ENCODE assay signal across 29 cellular contexts in genomic region chr1:194584052-194584451, GRCh38.
"Had no signal": no experiment of that assay in that cellular context is flagged by ENCODE, and none has a peak within 500 bp of the region (broad histone marks: within the 10 kb centered on the region; RNA-seq: fewer than 3 reads in every experiment).

No MANE protein-coding gene starts in this region.

- H3K4me3 ChIP-seq: stomach, suprapubic skin, testis, thoracic aorta, thyroid gland, tibial artery, tibial nerve, transverse colon, upper lobe of left lung, upper lobe of right lung, uterus, vagina had no signal

- H3K27me3 ChIP-seq: stomach, suprapubic skin, testis, thyroid gland, tibial artery, tibial nerve, transverse colon, upper lobe of left lung, upper lobe of right lung, uterus, vagina had no signal

- DNase-seq: stimulated activated CD4-positive, alpha-beta T cell treated with anti-CD3 and anti-CD28 coated beads, Interleukin-2, amount 100 ng/mL, for 48 hours; stimulated activated CD4-positive, alpha-beta T cell treated with anti-CD3 and anti-CD28 coated beads, Interleukin-4, amount 100 ng/mL, for 1 hour; stimulated activated CD4-positive, alpha-beta T cell treated with anti-CD3 and anti-CD28 coated beads, Interleukin-4, amount 100 ng/mL, for 24 hours; stimulated activated CD4-positive, alpha-beta T cell treated with anti-CD3 and anti-CD28 coated beads, Interleukin-4, amount 100 ng/mL, for 4 hours; stimulated activated CD8-positive, alpha-beta memory T cell treated with anti-CD3 and anti-CD28 coated beads, Interleukin-4, amount 100 ng/mL, for 48 hours; stimulated activated naive B cell treated with anti-CD40 and anti-IgM and Interleukin-4, amounts not matched to agents 10 μg/mL and 1 μg/mL and 100 μg/mL, for 72 hours; stimulated activated naive CD4-positive, alpha-beta T cell; stimulated activated naive CD4-positive, alpha-beta T cell treated with Interleukin-2 at 50 U/mL for 16 hours; stimulated activated naive CD8-positive, alpha-beta T cell treated with anti-CD3 and anti-CD28 coated beads, Interleukin-15, amount 100 ng/mL, for 72 hours; stimulated activated naive CD8-positive, alpha-beta T cell treated with anti-CD3 and anti-CD28 coated beads, Interleukin-15, Interleukin-2, amounts not matched to agents 100 U/mL and 50 U/mL, for 24 hours; stomach; substantia nigra; testis; thyroid gland; tibial artery; transverse colon; trophoblast cell; upper lobe of left lung; upper lobe of right lung; uterus had no signal

- H3K4me1 Mint-ChIP-seq: stimulated activated effector memory CD8-positive, alpha-beta T cell treated with anti-CD3 and anti-CD28 coated beads, Interleukin-12 subunit alpha, Interleukin-12 subunit beta, amount 100 ng/mL, for 72 hours; stimulated activated memory B cell treated with anti-CD40 and anti-IgM and Interleukin-4, amounts not matched to agents 10 μg/mL and 1 μg/mL and 100 μg/mL, for 72 hours; stimulated activated naive B cell treated with anti-CD40 and anti-IgM and Interleukin-4, amounts not matched to agents 10 μg/mL and 1 μg/mL and 100 μg/mL, for 72 hours; stimulated activated naive CD8-positive, alpha-beta T cell treated with anti-CD3 and anti-CD28 coated beads, Interleukin-15, amount 100 ng/mL, for 72 hours had no signal

- H3K9me3 ChIP-seq: suprapubic skin, testis, thoracic aorta, thyroid gland, transverse colon, upper lobe of left lung, upper lobe of right lung, uterus, vagina had no signal

- H3K36me3 ChIP-seq: stomach, suprapubic skin, thoracic aorta, thyroid gland, tibial artery, tibial nerve, transverse colon, upper lobe of left lung, upper lobe of right lung, uterus, vagina had no signal

- H3K27ac Mint-ChIP-seq: stimulated activated effector memory CD8-positive, alpha-beta T cell treated with anti-CD3 and anti-CD28 coated beads, Interleukin-12 subunit alpha, Interleukin-12 subunit beta, amount 100 ng/mL, for 72 hours; stimulated activated memory B cell treated with anti-CD40 and anti-IgM and Interleukin-4, amounts not matched to agents 10 μg/mL and 1 μg/mL and 100 μg/mL, for 72 hours; stimulated activated naive B cell treated with anti-CD40 and anti-IgM and Interleukin-4, amounts not matched to agents 10 μg/mL and 1 μg/mL and 100 μg/mL, for 72 hours; stimulated activated naive CD8-positive, alpha-beta T cell treated with anti-CD3 and anti-CD28 coated beads, Interleukin-15, amount 100 ng/mL, for 72 hours; stimulated activated naive CD8-positive, alpha-beta T cell treated with anti-CD3 and anti-CD28 coated beads, Interleukin-15, Interleukin-2, amounts not matched to agents 100 ng/mL and 50 ng/mL, for 24 hours; type B pancreatic cell had no signal

- H3K9me3 Mint-ChIP-seq: stimulated activated memory B cell treated with anti-CD40 and anti-IgM and Interleukin-4, amounts not matched to agents 10 μg/mL and 1 μg/mL and 100 μg/mL, for 72 hours; stimulated activated naive CD8-positive, alpha-beta T cell treated with anti-CD3 and anti-CD28 coated beads, Interleukin-15, amount 100 ng/mL, for 72 hours; type B pancreatic cell had no signal

- H3K36me3 Mint-ChIP-seq: stimulated activated effector memory CD8-positive, alpha-beta T cell treated with anti-CD3 and anti-CD28 coated beads, Interleukin-12 subunit alpha, Interleukin-12 subunit beta, amount 100 ng/mL, for 72 hours; stimulated activated memory B cell treated with anti-CD40 and anti-IgM and Interleukin-4, amounts not matched to agents 10 μg/mL and 1 μg/mL and 100 μg/mL, for 72 hours; stimulated activated naive B cell treated with anti-CD40 and anti-IgM and Interleukin-4, amounts not matched to agents 10 μg/mL and 1 μg/mL and 100 μg/mL, for 72 hours; type B pancreatic cell had no signal

- ATAC-seq: stimulated activated effector memory CD8-positive, alpha-beta T cell treated with anti-CD3 and anti-CD28 coated beads, Interleukin-12 subunit alpha, Interleukin-12 subunit beta, amount 100 ng/mL, for 72 hours; stimulated activated naive B cell treated with anti-CD40 and anti-IgM and Interleukin-4, amounts not matched to agents 10 μg/mL and 1 μg/mL and 100 μg/mL, for 72 hours; stimulated activated naive CD8-positive, alpha-beta T cell treated with anti-CD3 and anti-CD28 coated beads, Interleukin-15, amount 100 ng/mL, for 72 hours; stimulated activated naive CD8-positive, alpha-beta T cell treated with anti-CD3 and anti-CD28 coated beads, Interleukin-15, Interleukin-2, amounts not matched to agents 100 U/mL and 50 U/mL, for 24 hours; upper lobe of right lung had no signal

- FAIRE-seq: urothelium cell line had no signal

- H3K4me1 ChIP-seq: stomach, suprapubic skin, testis, thyroid gland, tibial artery, tibial nerve, transverse colon, upper lobe of left lung, upper lobe of right lung, uterus, vagina had no signal

- H3K4me3 Mint-ChIP-seq: stimulated activated effector memory CD8-positive, alpha-beta T cell treated with anti-CD3 and anti-CD28 coated beads, Interleukin-12 subunit alpha, Interleukin-12 subunit beta, amount 100 ng/mL, for 72 hours; stimulated activated memory B cell treated with anti-CD40 and anti-IgM and Interleukin-4, amounts not matched to agents 10 μg/mL and 1 μg/mL and 100 μg/mL, for 72 hours; stimulated activated naive B cell treated with anti-CD40 and anti-IgM and Interleukin-4, amounts not matched to agents 10 μg/mL and 1 μg/mL and 100 μg/mL, for 72 hours; stimulated activated naive CD8-positive, alpha-beta T cell treated with anti-CD3 and anti-CD28 coated beads, Interleukin-15, amount 100 ng/mL, for 72 hours; stimulated activated naive CD8-positive, alpha-beta T cell treated with anti-CD3 and anti-CD28 coated beads, Interleukin-15, Interleukin-2, amounts not matched to agents 100 ng/mL and 50 ng/mL, for 24 hours; type B pancreatic cell had no signal

- H3K27ac ChIP-seq: stomach, suprapubic skin, testis, thoracic aorta, thyroid gland, tibial artery, tibial nerve, transverse colon, upper lobe of left lung, upper lobe of right lung, uterus, vagina had no signal

- H3K27me3 Mint-ChIP-seq: stimulated activated memory B cell treated with anti-CD40 and anti-IgM and Interleukin-4, amounts not matched to agents 10 μg/mL and 1 μg/mL and 100 μg/mL, for 72 hours; stimulated activated naive B cell treated with anti-CD40 and anti-IgM and Interleukin-4, amounts not matched to agents 10 μg/mL and 1 μg/mL and 100 μg/mL, for 72 hours; stimulated activated naive CD8-positive, alpha-beta T cell treated with anti-CD3 and anti-CD28 coated beads, Interleukin-15, amount 100 ng/mL, for 72 hours; stimulated activated naive CD8-positive, alpha-beta T cell treated with anti-CD3 and anti-CD28 coated beads, Interleukin-15, Interleukin-2, amounts not matched to agents 100 ng/mL and 50 ng/mL, for 24 hours; type B pancreatic cell had no signal
